ENCODE assay signal across 24 cellular contexts in the genomic region with DNA sequence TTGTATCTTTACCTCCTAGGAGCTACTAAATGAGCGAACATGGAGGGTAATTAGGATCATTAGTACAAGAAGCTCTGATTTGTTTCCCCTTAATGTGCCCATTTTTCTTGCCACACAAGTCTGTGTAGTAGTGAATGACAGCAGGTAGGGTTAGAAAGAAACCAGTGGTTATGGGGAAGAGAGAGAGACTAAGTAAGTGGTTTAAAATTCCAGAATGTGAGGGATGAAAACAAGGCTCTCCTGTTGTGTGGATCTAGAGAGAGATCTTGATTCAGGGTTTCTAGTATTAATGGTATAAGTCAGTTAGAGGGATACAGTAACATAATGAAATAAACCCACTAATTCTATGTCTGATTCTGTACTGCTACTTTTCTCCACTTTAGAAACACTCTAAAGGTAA.
"Had no signal": no experiment of that assay in that cellular context is flagged by ENCODE, and none has a peak within 500 bp of the region (broad histone marks: within the 10 kb centered on the region; RNA-seq: fewer than 3 reads in every experiment).

No MANE protein-coding gene starts in this region.

- H3K27me3 Mint-ChIP-seq: dendritic cell treated with granulocyte-macrophage colony-stimulating factor and Interleukin-4, amounts not matched to agents 40 ng/mL and 50 ng/mL, for 4 days; memory B cell; natural killer cell treated with Interleukin-12 subunit alpha and Interleukin-12 subunit beta and Interleukin-15 and Interleukin-18, amount 100 ng/mL, for 72 hours; stimulated activated naive B cell treated with anti-CD40 and anti-IgM and Interleukin-4, amounts not matched to agents 10 μg/mL and 1 μg/mL and 100 μg/mL, for 72 hours; stimulated activated naive CD8-positive, alpha-beta T cell treated with anti-CD3 and anti-CD28 coated beads, Interleukin-15, Interleukin-2, amounts not matched to agents 100 ng/mL and 50 ng/mL, for 24 hours had no signal

- H3K27me3 ChIP-seq: colonic mucosa, esophagus muscularis mucosa, foreskin keratinocyte, gastroesophageal sphincter, heart left ventricle, hepatocyte, pancreas, right lobe of liver, tibial nerve, upper lobe of left lung had no signal

- H3K4me3 Mint-ChIP-seq: dendritic cell treated with granulocyte-macrophage colony-stimulating factor and Interleukin-4, amounts not matched to agents 40 ng/mL and 50 ng/mL, for 4 days; memory B cell; natural killer cell treated with Interleukin-12 subunit alpha and Interleukin-12 subunit beta and Interleukin-15 and Interleukin-18, amount 100 ng/mL, for 72 hours; stimulated activated naive B cell treated with anti-CD40 and anti-IgM and Interleukin-4, amounts not matched to agents 10 μg/mL and 1 μg/mL and 100 μg/mL, for 72 hours; stimulated activated naive CD8-positive, alpha-beta T cell treated with anti-CD3 and anti-CD28 coated beads, Interleukin-15, Interleukin-2, amounts not matched to agents 100 ng/mL and 50 ng/mL, for 24 hours had no signal

- H3K27ac ChIP-seq: colonic mucosa, esophagus muscularis mucosa, foreskin keratinocyte, gastroesophageal sphincter, heart left ventricle, hepatocyte, pancreas, right lobe of liver, thoracic aorta, tibial nerve, upper lobe of left lung had no signal

- H2AFZ ChIP-seq: hepatocyte had no signal

- H3K4me2 ChIP-seq: hepatocyte had no signal

- H3K27ac Mint-ChIP-seq: dendritic cell treated with granulocyte-macrophage colony-stimulating factor and Interleukin-4, amounts not matched to agents 40 ng/mL and 50 ng/mL, for 4 days; memory B cell; stimulated activated naive B cell treated with anti-CD40 and anti-IgM and Interleukin-4, amounts not matched to agents 10 μg/mL and 1 μg/mL and 100 μg/mL, for 72 hours; stimulated activated naive CD8-positive, alpha-beta T cell treated with anti-CD3 and anti-CD28 coated beads, Interleukin-15, Interleukin-2, amounts not matched to agents 100 ng/mL and 50 ng/mL, for 24 hours had no signal

- H3K9me3 Mint-ChIP-seq: dendritic cell treated with granulocyte-macrophage colony-stimulating factor and Interleukin-4, amounts not matched to agents 40 ng/mL and 50 ng/mL, for 4 days; memory B cell; natural killer cell treated with Interleukin-12 subunit alpha and Interleukin-12 subunit beta and Interleukin-15 and Interleukin-18, amount 100 ng/mL, for 72 hours; stimulated activated naive B cell treated with anti-CD40 and anti-IgM and Interleukin-4, amounts not matched to agents 10 μg/mL and 1 μg/mL and 100 μg/mL, for 72 hours; stimulated activated naive CD8-positive, alpha-beta T cell treated with anti-CD3 and anti-CD28 coated beads, Interleukin-15, Interleukin-2, amounts not matched to agents 100 ng/mL and 50 ng/mL, for 24 hours had no signal

- ATAC-seq: foreskin keratinocyte; gastroesophageal sphincter; heart left ventricle; left lobe of liver; natural killer cell treated with Interleukin-12 subunit alpha and Interleukin-12 subunit beta and Interleukin-15 and Interleukin-18, amount 100 ng/mL, for 72 hours; pancreas; right lobe of liver; stimulated activated naive B cell treated with anti-CD40 and anti-IgM and Interleukin-4, amounts not matched to agents 10 μg/mL and 1 μg/mL and 100 μg/mL, for 72 hours had no signal

- DNase-seq: colonic mucosa; effector memory CD4-positive, alpha-beta T cell; foreskin keratinocyte; heart left ventricle; kidney; occipital lobe; pancreas; right lobe of liver; small intestine; stimulated activated CD4-positive, alpha-beta T cell treated with anti-CD3 and anti-CD28 coated beads, Interleukin-15, amount 100 ng/mL, for 24 hours; stimulated activated CD4-positive, alpha-beta T cell treated with anti-CD3 and anti-CD28 coated beads, Interleukin-2, amount 100 ng/mL, for 48 hours; stimulated activated naive B cell treated with anti-CD40 and anti-IgM and Interleukin-4, amounts not matched to agents 10 μg/mL and 1 μg/mL and 100 μg/mL, for 72 hours; upper lobe of left lung had no signal

- H3K4me3 ChIP-seq: colonic mucosa, esophagus muscularis mucosa, gastroesophageal sphincter, heart left ventricle, hepatocyte, lung, pancreas, right lobe of liver, thoracic aorta, tibial nerve, upper lobe of left lung had no signal

- H3K4me1 ChIP-seq: colonic mucosa, gastroesophageal sphincter, right lobe of liver had no signal

- H3K9me3 ChIP-seq: colonic mucosa, esophagus muscularis mucosa, gastroesophageal sphincter, heart left ventricle, pancreas, right lobe of liver, thoracic aorta, tibial nerve, upper lobe of left lung had no signal

- H3K36me3 ChIP-seq: colonic mucosa, esophagus muscularis mucosa, gastroesophageal sphincter, pancreas, right lobe of liver, thoracic aorta, upper lobe of left lung had no signal
